ENCODE assay signal across 19 cellular contexts in genomic region chr9:135294826-135295225, GRCh38.
DNase-seq lines count a peak whose midpoint lies in the region; ATAC-seq and FAIRE-seq lines count a peak whose summit lies in the region.
"Had no signal": no experiment of that assay in that cellular context is flagged by ENCODE, and none has a peak within 500 bp of the region (broad histone marks: within the 10 kb centered on the region; RNA-seq: fewer than 3 reads in every experiment).

No MANE protein-coding gene starts in this region.

- no peak for FAIRE-seq in urothelium cell line (lab: Jason Lieb, UNC)
- FAIRE-seq: A549, H54 had no signal

- intact Hi-C loops in cardiac septum (cut with DNase I) (no loop called here), Right ventricle myocardium inferior (cut with DNase I) (no loop called here), left cardiac atrium (cut with DNase I) (no loop called here)

- DNase-seq in cardiac septum (ENCODE audit: low spot score) (peak; percentile 36), Right ventricle myocardium inferior (ENCODE audit: missing footprints) (no peak), NCI-H69 (lab: John Stamatoyannopoulos, UW) (peak; percentile 48), islet precursor cell (peak; percentile 54), urothelium cell line (ENCODE audit: low spot score) (peak; percentile 45), left cardiac atrium (no peak)
- DNase-seq in stimulated activated CD8-positive, alpha-beta memory T cell treated with anti-CD3 and anti-CD28 coated beads, Interleukin-4, amount 100 ng/mL, for 48 hours = no peak
- DNase-seq: activated B cell treated with CpG ODN at 0.5 μM for 24 hours; activated CD4-positive, alpha-beta T cell treated with anti-CD3 and anti-CD28 coated beads, Interleukin-2, amount 50 U/mL, for 4 hours; DMS53; mesenchymal stem cell; NCI-H1105 treated with DMSO at 0.1 percent for 48 hours; NCI-H2081 treated with DMSO at 0.1 percent for 48 hours; NCI-H524; T-helper 9 cell; uterus had no signal

- ATAC-seq in Right ventricle myocardium inferior (no peak), left cardiac atrium (no peak), HG03520 (IDR thresholded peaks at IDR 0.05; ENCODE audit: unreplicated experiment) (no peak)
- ATAC-seq: A549 had no signal

Comparison
In these comparisons a context has a peak if more than half of its experiments do, and no peak if none do; other contexts are left out.
1. DNase-seq: peak in cardiac septum (single experiment), NCI-H69 (single experiment), islet precursor cell (single experiment) and urothelium cell line (single experiment); none in Right ventricle myocardium inferior (single experiment), stimulated activated CD8-positive, alpha-beta memory T cell treated with anti-CD3 and anti-CD28 coated beads, Interleukin-4, amount 100 ng/mL, for 48 hours (single experiment) and left cardiac atrium (single experiment).